Comparison of ENCODE assay signal across 13 cellular contexts in the genomic region with DNA sequence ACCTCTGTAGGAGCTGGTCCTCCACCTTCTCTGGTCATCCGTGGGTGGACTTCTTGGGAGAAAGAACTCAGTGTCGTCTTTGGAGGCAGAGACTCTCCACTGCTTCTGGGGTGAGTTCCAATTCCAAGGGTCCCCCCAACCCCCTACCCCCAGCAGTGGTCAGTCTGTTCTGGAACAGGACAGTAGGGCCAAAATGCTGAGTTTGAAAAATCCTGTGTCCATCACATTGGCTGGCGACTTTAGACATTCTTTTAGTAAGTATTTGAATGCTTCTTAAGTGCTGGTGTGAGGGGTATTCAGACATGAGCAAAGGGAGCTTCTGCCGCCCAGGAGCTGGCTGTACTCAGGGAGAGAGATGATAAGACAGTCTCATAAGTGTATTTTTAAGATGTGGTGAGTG. TPM values are rescaled to one million over a fixed set of nuclear protein-coding genes. Genes with fewer than 3 reads are reported as not detected.
A peak's percentile ranks its signal among the peaks of the same experiment; 100 is the strongest.
DNase-seq lines count a peak whose midpoint lies in the region; ATAC-seq, FAIRE-seq and TF ChIP-seq lines count a peak whose summit lies in the region.
"Had no signal": no experiment of that assay in that cellular context is flagged by ENCODE, and none has a peak within 500 bp of the region (broad histone marks: within the 10 kb centered on the region; RNA-seq: fewer than 3 reads in every experiment).

No MANE protein-coding gene starts in this region.

- intact Hi-C loops in activated CD4-positive, alpha-beta memory T cell treated with anti-CD3 and anti-CD28 coated beads for 36 hours (cut with micrococcal nuclease), result no loop called here

- CTCF ChIA-PET in activated CD4-positive, alpha-beta memory T cell treated with anti-CD3 and anti-CD28 coated beads for 36 hours (lab: Charles Lee), result interaction anchor here (0.9 kb wide), 1 partner anchor 48 kb away, joined by 4 read pairs; no protein-coding TSS in a partner anchor

- no peak for DNase-seq in activated T-cell treated with anti-CD3 and anti-CD28 coated beads, Interleukin-2, amount 50 U/mL, for 72 hours
- DNase-seq in activated T-cell treated with anti-CD3 and anti-CD28 coated beads, Interleukin-2, amount 50 U/mL, for 1 hour, result no peak
- no peak for DNase-seq in activated CD4-positive, alpha-beta memory T cell treated with anti-CD3 and anti-CD28 coated beads for 36 hours
- DNase-seq in glutamatergic neuron (no peak), SKM-1 treated with dmso at 0.1 percent for 144 hours (lab: John Stamatoyannopoulos, UW; ENCODE audit: unreplicated experiment) (no peak), GM12891 (ENCODE audit: insufficient read length, low spot score) (no peak), dermis blood vessel endothelial cell (no peak)
- no peak for DNase-seq in stimulated activated naive CD8-positive, alpha-beta T cell treated with anti-CD3 and anti-CD28 coated beads, Interleukin-15, amount 100 ng/mL, for 72 hours
- DNase-seq: NCI-H1048; NCI-H524; ovary; stimulated activated CD4-positive, alpha-beta T cell treated with anti-CD3 and anti-CD28 coated beads, Interleukin-2, amount 100 ng/mL, for 24 hours had no signal

- no peak for TF ChIP-seq CTCF in glutamatergic neuron (IDR thresholded peaks at IDR 0.05; ENCODE audit: partially characterized antibody, unreplicated experiment)

- ATAC-seq in activated T-cell treated with anti-CD3 and anti-CD28 coated beads, Interleukin-2, amount 50 U/mL, for 72 hours (replicated peaks in 1 of 2), result no peak
- ATAC-seq in stimulated activated naive CD8-positive, alpha-beta T cell treated with anti-CD3 and anti-CD28 coated beads, Interleukin-15, amount 100 ng/mL, for 72 hours, result no peak

- peak overlapping the region; percentile 91 to 93 for H3K4me3 Mint-ChIP-seq in activated T-cell treated with anti-CD3 and anti-CD28 coated beads, Interleukin-2, amount 50 U/mL, for 72 hours
- H3K4me3 Mint-ChIP-seq in activated CD4-positive, alpha-beta memory T cell treated with anti-CD3 and anti-CD28 coated beads for 36 hours, result peak overlapping the region; percentile 45
- peak overlapping the region; percentile 88 for H3K4me3 Mint-ChIP-seq in glutamatergic neuron (ENCODE audit: unreplicated experiment)
- peak overlapping the region; percentile 93 to 97 for H3K4me3 Mint-ChIP-seq in stimulated activated naive CD8-positive, alpha-beta T cell treated with anti-CD3 and anti-CD28 coated beads, Interleukin-15, amount 100 ng/mL, for 72 hours

- H3K4me1 Mint-ChIP-seq in activated T-cell treated with anti-CD3 and anti-CD28 coated beads, Interleukin-2, amount 50 U/mL, for 72 hours (ENCODE audit: low read depth), result peaks cover 26% of the 10 kb centered on the region
- peaks cover 30% of the 10 kb centered on the region for H3K4me1 Mint-ChIP-seq in activated CD4-positive, alpha-beta memory T cell treated with anti-CD3 and anti-CD28 coated beads for 36 hours (ENCODE audit: low read depth)
- H3K4me1 Mint-ChIP-seq in glutamatergic neuron (ENCODE audit: low read depth, unreplicated experiment), result peaks cover 5% of the 10 kb centered on the region
- peaks cover 48% of the 10 kb centered on the region for H3K4me1 Mint-ChIP-seq in stimulated activated naive CD8-positive, alpha-beta T cell treated with anti-CD3 and anti-CD28 coated beads, Interleukin-15, amount 100 ng/mL, for 72 hours

- TF ChIP-seq POLR2A in GM12891 (IDR thresholded peaks at IDR 0.05; ENCODE audit: low read depth, low read length), result no peak

- peaks cover 0 to 2% of the 10 kb centered on the region in 2 donors for H3K9me3 Mint-ChIP-seq in activated T-cell treated with anti-CD3 and anti-CD28 coated beads, Interleukin-2, amount 50 U/mL, for 72 hours
- H3K9me3 Mint-ChIP-seq in activated CD4-positive, alpha-beta memory T cell treated with anti-CD3 and anti-CD28 coated beads for 36 hours, result no peaks in the 10 kb centered on the region
- peaks cover 6% of the 10 kb centered on the region for H3K9me3 Mint-ChIP-seq in glutamatergic neuron (ENCODE audit: unreplicated experiment)
- peaks cover 0 to 9% of the 10 kb centered on the region in 2 donors for H3K9me3 Mint-ChIP-seq in stimulated activated naive CD8-positive, alpha-beta T cell treated with anti-CD3 and anti-CD28 coated beads, Interleukin-15, amount 100 ng/mL, for 72 hours

- POLR2A ChIA-PET in activated CD4-positive, alpha-beta memory T cell treated with anti-CD3 and anti-CD28 coated beads for 36 hours (lab: Charles Lee), result no interaction called here

- peak overlapping the region; percentile 72 for H3K27ac Mint-ChIP-seq in activated T-cell treated with anti-CD3 and anti-CD28 coated beads, Interleukin-2, amount 50 U/mL, for 72 hours
- H3K27ac Mint-ChIP-seq in activated CD4-positive, alpha-beta memory T cell treated with anti-CD3 and anti-CD28 coated beads for 36 hours, result peak overlapping the region; percentile 77
- H3K27ac Mint-ChIP-seq in glutamatergic neuron (ENCODE audit: unreplicated experiment), result no peak overlapping the region
- H3K27ac Mint-ChIP-seq in stimulated activated naive CD8-positive, alpha-beta T cell treated with anti-CD3 and anti-CD28 coated beads, Interleukin-15, amount 100 ng/mL, for 72 hours, result peak overlapping the region in 1 of 2 donors; percentile 39

- H3K36me3 Mint-ChIP-seq in activated T-cell treated with anti-CD3 and anti-CD28 coated beads, Interleukin-2, amount 50 U/mL, for 72 hours (ENCODE audit: insufficient read depth in 2 of 2), result peaks cover 8 to 19% of the 10 kb centered on the region in 2 donors
- peaks cover 21% of the 10 kb centered on the region for H3K36me3 Mint-ChIP-seq in activated CD4-positive, alpha-beta memory T cell treated with anti-CD3 and anti-CD28 coated beads for 36 hours
- no peaks in the 10 kb centered on the region for H3K36me3 Mint-ChIP-seq in glutamatergic neuron (ENCODE audit: unreplicated experiment)

- no peaks in the 10 kb centered on the region for H3K27me3 Mint-ChIP-seq in activated T-cell treated with anti-CD3 and anti-CD28 coated beads, Interleukin-2, amount 50 U/mL, for 72 hours (ENCODE audit: low read depth)
- no peaks in the 10 kb centered on the region for H3K27me3 Mint-ChIP-seq in activated CD4-positive, alpha-beta memory T cell treated with anti-CD3 and anti-CD28 coated beads for 36 hours
- H3K27me3 Mint-ChIP-seq in glutamatergic neuron (ENCODE audit: unreplicated experiment), result peaks cover 14% of the 10 kb centered on the region
- no peaks in the 10 kb centered on the region for H3K27me3 Mint-ChIP-seq in stimulated activated naive CD8-positive, alpha-beta T cell treated with anti-CD3 and anti-CD28 coated beads, Interleukin-15, amount 100 ng/mL, for 72 hours

- FAIRE-seq in GM12891 (lab: Jason Lieb, UNC), result no peak
- FAIRE-seq: kidney had no signal

TF ChIP-seq in GM12891, 5 proteins besides CTCF, POLR2A, EP300 and RAD21:
- no peak for TF ChIP-seq PAX5 (IDR thresholded peaks at IDR 0.05; ENCODE audit: insufficient read depth, low read length, severe bottlenecking)
- TF ChIP-seq TAF1 (IDR thresholded peaks at IDR 0.05; ENCODE audit: low read depth, low read length), result no peak
- no peak for TF ChIP-seq SPI1 (IDR thresholded peaks at IDR 0.05; ENCODE audit: low read depth, low read length)
- no peak for TF ChIP-seq POLR2AphosphoS5 (IDR thresholded peaks at IDR 0.05; ENCODE audit: low read depth, low read length)
- TF ChIP-seq POU2F2 (IDR thresholded peaks at IDR 0.05; ENCODE audit: low read depth, low read length), result no peak

RNA-seq across cellular contexts. Expression of gene ZNF316, which starts 1.9 kb away (rescaled TPM):
- total RNA-seq in activated T-cell treated with anti-CD3 and anti-CD28 coated beads, Interleukin-2, amount 50 U/mL, for 72 hours, result 10 to 100 TPM; 23.5 to 24.6 TPM
- total RNA-seq in activated CD4-positive, alpha-beta memory T cell treated with anti-CD3 and anti-CD28 coated beads for 36 hours, result 10 to 100 TPM; 19.7 to 21.7 TPM
- total RNA-seq in glutamatergic neuron (ENCODE audit: unreplicated experiment) (51.1 TPM), dermis blood vessel endothelial cell (18.4 and 25.9 TPM in 2 replicates)
- 13.6 TPM for polyA plus RNA-seq in GM12891 (2012; ENCODE audit: low read depth, missing spikeins)

RNA-seq across cellular contexts. Expression of gene ZNF853, which starts 23.6 kb away (rescaled TPM):
- 1 to 10 TPM; 3.2 to 4.0 TPM for total RNA-seq in activated T-cell treated with anti-CD3 and anti-CD28 coated beads, Interleukin-2, amount 50 U/mL, for 72 hours
- 1 to 10 TPM in 1 of 2 experiments, under 1 TPM in 1; 0.99 to 1.2 TPM for total RNA-seq in activated CD4-positive, alpha-beta memory T cell treated with anti-CD3 and anti-CD28 coated beads for 36 hours
- total RNA-seq in glutamatergic neuron (ENCODE audit: unreplicated experiment) (5.5 TPM), dermis blood vessel endothelial cell (0.93 and 1.0 TPM in 2 replicates)
- polyA plus RNA-seq in GM12891 (2012; ENCODE audit: low read depth, missing spikeins), result 0.26 TPM

RNA-seq across cellular contexts. Expression of gene INTS15, which starts 49.2 kb away (rescaled TPM):
- 10 to 100 TPM; 32.5 to 33.4 TPM for total RNA-seq in activated T-cell treated with anti-CD3 and anti-CD28 coated beads, Interleukin-2, amount 50 U/mL, for 72 hours
- 10 to 100 TPM; 25.9 to 27.5 TPM for total RNA-seq in activated CD4-positive, alpha-beta memory T cell treated with anti-CD3 and anti-CD28 coated beads for 36 hours
- total RNA-seq in glutamatergic neuron (ENCODE audit: unreplicated experiment) (36.9 TPM), dermis blood vessel endothelial cell (13.1 and 14.5 TPM in 2 replicates)
- polyA plus RNA-seq in GM12891 (2012; ENCODE audit: low read depth, missing spikeins), result 17.1 TPM

Comparison
In these comparisons a context has a peak if more than half of its experiments do, and no peak if none do; other contexts are left out.
1. H3K4me3 Mint-ChIP-seq: peak in every context shown above with its lines; median percentile 95 in stimulated activated naive CD8-positive, alpha-beta T cell treated with anti-CD3 and anti-CD28 coated beads, Interleukin-15, amount 100 ng/mL, for 72 hours; 92 in activated T-cell treated with anti-CD3 and anti-CD28 coated beads, Interleukin-2, amount 50 U/mL, for 72 hours; 88 in glutamatergic neuron; 45 in activated CD4-positive, alpha-beta memory T cell treated with anti-CD3 and anti-CD28 coated beads for 36 hours.